Comparison of ENCODE assay signal across 8 cellular contexts in genomic region chr6:36386495-36387439, GRCh38. TPM values are rescaled to one million over a fixed set of nuclear protein-coding genes. Genes with fewer than 3 reads are reported as not detected.
DNase-seq lines count a peak whose midpoint lies in the region; ATAC-seq, FAIRE-seq and TF ChIP-seq lines count a peak whose summit lies in the region.

No MANE protein-coding gene starts in this region.

- H3K4me3 ChIP-seq in AG04449 (ENCODE audit: low read depth, low read length) (peak overlapping the region; percentile 62), RWPE2 (ENCODE audit: severe bottlenecking) (peak overlapping the region; percentile 51), cardiac fibroblast (replicated peaks in 1 of 2; ENCODE audit: low read depth in 2 of 2, low read length in 2 of 2) (peak overlapping the region; percentile 60 to 62), keratinocyte (ENCODE audit: control insufficient read depth in 2 of 3, extremely low read depth in 1 of 3, insufficient read depth in 2 of 3, low read depth in 1 of 3, low read length in 3 of 3) (peak overlapping the region; percentile 44 to 87 (median 81))

- H3K4me2 ChIP-seq in keratinocyte (ENCODE audit: control insufficient read depth, extremely low read depth, insufficient read depth, low read depth, low read length): peak overlapping the region; percentile 97

- DNase-seq in AG04449 (ENCODE audit: low read depth, low spot score): peak; percentile 24
- peak; percentile 61 for DNase-seq in GM13976 (ENCODE audit: low spot score)
- no peak for DNase-seq in RWPE2 (ENCODE audit: low spot score)
- DNase-seq in cardiac fibroblast (ENCODE audit: low read depth in 2 of 2): peak; percentile 64 to 69
- no peak for DNase-seq in keratinocyte (ENCODE audit: low read depth, low spot score)
- peak; percentile 33 for DNase-seq in smooth muscle cell of the brain vasculature (ENCODE audit: low read depth, low spot score)

- H4K20me1 ChIP-seq in keratinocyte (ENCODE audit: control insufficient read depth, extremely low read depth, insufficient read depth, low read length): no peaks in the 10 kb centered on the region

- peak overlapping the region; percentile 73 for H3K9ac ChIP-seq in keratinocyte (ENCODE audit: control insufficient read depth, extremely low read depth, insufficient read depth, low read length)

- H3K9me3 ChIP-seq in RWPE2 (ENCODE audit: severe bottlenecking): no peaks in the 10 kb centered on the region
- no peaks in the 10 kb centered on the region for H3K9me3 ChIP-seq in keratinocyte (ENCODE audit: control insufficient read depth, low read depth, low read length)

- no peaks in the 10 kb centered on the region for H3K79me2 ChIP-seq in keratinocyte (ENCODE audit: control insufficient read depth, insufficient read depth, low read length)

- dilution Hi-C loops in keratinocyte (cut with MboI; ENCODE audit: extremely low pct_ligation_motif_present, low sequenced_read_pairs): no loop called here

- H3K27me3 ChIP-seq in RWPE2 (ENCODE audit: insufficient read depth, poor library complexity, severe bottlenecking): no peaks in the 10 kb centered on the region
- H3K27me3 ChIP-seq in keratinocyte (ENCODE audit: control insufficient read depth, extremely low read depth, insufficient read depth, low read length): peaks cover 16% of the 10 kb centered on the region

- in situ Hi-C loops in GM13976 (cut with MboI; ENCODE audit: low sequenced_read_pairs, unreplicated experiment): no loop called here

- FAIRE-seq in keratinocyte (lab: Jason Lieb, UNC): no peak

- H3K4me1 ChIP-seq in RWPE2 (ENCODE audit: insufficient read depth, poor library complexity, severe bottlenecking) (no peaks in the 10 kb centered on the region), keratinocyte (ENCODE audit: control insufficient read depth, extremely low read depth, insufficient read depth, low read length) (peaks cover 12% of the 10 kb centered on the region)

- H3K36me3 ChIP-seq in RWPE2 (ENCODE audit: low read depth): no peaks in the 10 kb centered on the region
- no peaks in the 10 kb centered on the region for H3K36me3 ChIP-seq in keratinocyte (ENCODE audit: control insufficient read depth in 2 of 2, extremely low read depth in 1 of 2, insufficient read depth in 2 of 2, low read length in 2 of 2)

- POLR2A ChIA-PET in AG04449 (lab: Yijun Ruan, JAX): interaction anchor here (0.6 kb wide), 1 partner anchor 218 kb away, joined by 4 read pairs; no protein-coding TSS in a partner anchor

- peak overlapping the region; percentile 99 for H2AFZ ChIP-seq in keratinocyte (ENCODE audit: control insufficient read depth, low read length)

- TF ChIP-seq CTCF in AG04449 (IDR thresholded peaks at IDR 0.05; ENCODE audit: insufficient read depth, low read length, missing control alignments) (peak; percentile 21), GM13976 (IDR thresholded peaks at IDR 0.05; ENCODE audit: borderline replicate concordance, control extremely low read depth, extremely low read depth, insufficient read depth, missing control alignments) (no peak), RWPE2 (IDR thresholded peaks at IDR 0.05; ENCODE audit: poor library complexity, severe bottlenecking) (no peak), cardiac fibroblast (IDR thresholded peaks at IDR 0.05; ENCODE audit: low read depth, low read length) (no peak), keratinocyte (optimal IDR thresholded peaks at IDR 0.05 in 1 of 3, IDR thresholded peaks at IDR 0.05 in 1 of 3, conservative IDR thresholded peaks at IDR 0.05 in 1 of 3; ENCODE audit: extremely low read depth in 1 of 3, insufficient read depth in 2 of 3, low read length in 3 of 3) (peak in 1 of 3 experiments; percentile 10)

- H3K9me1 ChIP-seq in keratinocyte (ENCODE audit: control insufficient read depth, extremely low read depth, insufficient read depth, low read length): no peaks in the 10 kb centered on the region

- CTCF ChIA-PET in AG04449 (lab: Yijun Ruan, JAX): interaction anchor here (1.0 to 4.0 kb wide), 9 partner anchors 13 to 102 kb away, joined by 3 to 21 read pairs (median 3); no protein-coding TSS in a partner anchor

- H3K27ac ChIP-seq in RWPE2 (ENCODE audit: poor library complexity, severe bottlenecking) (no peak overlapping the region), keratinocyte (ENCODE audit: control insufficient read depth, insufficient read depth, low read length) (no peak overlapping the region)

- ATAC-seq in RWPE2 (ENCODE audit: low read depth) (peak; percentile 54), HG03460 (IDR thresholded peaks at IDR 0.05; ENCODE audit: unreplicated experiment) (no peak), GM19397 (IDR thresholded peaks at IDR 0.05; ENCODE audit: unreplicated experiment) (no peak)

RNA-seq across cellular contexts. Expression of gene ETV7, which starts 0.7 kb away (rescaled TPM):
- 0.22 to 0.27 TPM (median 0.25 TPM) in 3 replicates for polyA plus RNA-seq in keratinocyte
- 0.30 TPM for polyA plus RNA-seq in keratinocyte (2011; ENCODE audit: low read depth)
- polyA plus RNA-seq in keratinocyte (2011; cell fraction: cytosol; rRNA removed): 0.10 and 0.15 TPM in 2 replicates
- 0.12 and 0.19 TPM in 2 replicates for polyA plus RNA-seq in keratinocyte (2011; cell fraction: nucleus; rRNA removed)
- polyA plus RNA-seq in keratinocyte (2012; ENCODE audit: low replicate concordance): 0.42 and 0.47 TPM in 2 replicates
- 0.40 to 0.98 TPM in 2 of 3 replicates, not detected in the other for polyA minus RNA-seq in keratinocyte
- polyA minus RNA-seq in keratinocyte (2011; cell fraction: cytosol; rRNA and poly(A)+ RNA removed): not detected
- not detected in 2 replicates for polyA minus RNA-seq in keratinocyte (2011; cell fraction: nucleus; rRNA and poly(A)+ RNA removed)

RNA-seq across cellular contexts. Expression of gene BNIP5, which starts 50.1 kb away (rescaled TPM):
- polyA plus RNA-seq in keratinocyte: not detected in 3 replicates
- not detected for polyA plus RNA-seq in keratinocyte (2011; ENCODE audit: low read depth)
- not detected in 2 replicates for polyA plus RNA-seq in keratinocyte (2011; cell fraction: cytosol; rRNA removed)
- not detected in 2 replicates for polyA plus RNA-seq in keratinocyte (2011; cell fraction: nucleus; rRNA removed)
- polyA plus RNA-seq in keratinocyte (2012; ENCODE audit: low replicate concordance): 0.20 TPM in 1 of 2 replicates, not detected in the other
- not detected in 3 replicates for polyA minus RNA-seq in keratinocyte
- polyA minus RNA-seq in keratinocyte (2011; cell fraction: cytosol; rRNA and poly(A)+ RNA removed): not detected
- polyA minus RNA-seq in keratinocyte (2011; cell fraction: nucleus; rRNA and poly(A)+ RNA removed): not detected in 2 replicates

RNA-seq across cellular contexts. Expression of gene PXT1, which starts 55.9 kb away (rescaled TPM):
- polyA plus RNA-seq in keratinocyte: 0.06 to 0.08 TPM (median 0.06 TPM) in 3 replicates
- not detected for polyA plus RNA-seq in keratinocyte (2011; ENCODE audit: low read depth)
- 0.09 TPM in 1 of 2 replicates, not detected in the other for polyA plus RNA-seq in keratinocyte (2011; cell fraction: cytosol; rRNA removed)
- polyA plus RNA-seq in keratinocyte (2011; cell fraction: nucleus; rRNA removed): not detected in 2 replicates
- 0.07 TPM in 1 of 2 replicates, not detected in the other for polyA plus RNA-seq in keratinocyte (2012; ENCODE audit: low replicate concordance)
- polyA minus RNA-seq in keratinocyte: 0.16 TPM in 1 of 3 replicates, not detected in the others
- polyA minus RNA-seq in keratinocyte (2011; cell fraction: cytosol; rRNA and poly(A)+ RNA removed): not detected
- not detected in 2 replicates for polyA minus RNA-seq in keratinocyte (2011; cell fraction: nucleus; rRNA and poly(A)+ RNA removed)

RNA-seq across cellular contexts. Expression of gene KCTD20, which starts 56.0 kb away (rescaled TPM):
- polyA plus RNA-seq in keratinocyte: 23.3 to 31.8 TPM (median 24.8 TPM) in 3 replicates
- 5.6 TPM for polyA plus RNA-seq in keratinocyte (2011; ENCODE audit: low read depth)
- 18.1 and 27.3 TPM in 2 replicates for polyA plus RNA-seq in keratinocyte (2011; cell fraction: cytosol; rRNA removed)
- polyA plus RNA-seq in keratinocyte (2011; cell fraction: nucleus; rRNA removed): 16.0 TPM in 2 replicates
- polyA plus RNA-seq in keratinocyte (2012; ENCODE audit: low replicate concordance): 10.2 and 15.8 TPM in 2 replicates
- polyA minus RNA-seq in keratinocyte: 24.9 to 33.7 TPM (median 28.3 TPM) in 3 replicates
- 24.4 TPM for polyA minus RNA-seq in keratinocyte (2011; cell fraction: cytosol; rRNA and poly(A)+ RNA removed)
- polyA minus RNA-seq in keratinocyte (2011; cell fraction: nucleus; rRNA and poly(A)+ RNA removed): 14.1 and 26.8 TPM in 2 replicates

Comparison
In these comparisons a context has a peak if more than half of its experiments do, and no peak if none do; other contexts are left out.
1. DNase-seq: peak in AG04449 (single experiment), GM13976 (single experiment), cardiac fibroblast (2 of 2) and smooth muscle cell of the brain vasculature (single experiment); none in RWPE2 (single experiment) and keratinocyte (single experiment).
2. Peak in every context shown above with its lines, with median percentiles within 50 percentile points of each other: H3K4me3 ChIP-seq.